19 cellular contexts compared by ENCODE assay signal in the genomic region with DNA sequence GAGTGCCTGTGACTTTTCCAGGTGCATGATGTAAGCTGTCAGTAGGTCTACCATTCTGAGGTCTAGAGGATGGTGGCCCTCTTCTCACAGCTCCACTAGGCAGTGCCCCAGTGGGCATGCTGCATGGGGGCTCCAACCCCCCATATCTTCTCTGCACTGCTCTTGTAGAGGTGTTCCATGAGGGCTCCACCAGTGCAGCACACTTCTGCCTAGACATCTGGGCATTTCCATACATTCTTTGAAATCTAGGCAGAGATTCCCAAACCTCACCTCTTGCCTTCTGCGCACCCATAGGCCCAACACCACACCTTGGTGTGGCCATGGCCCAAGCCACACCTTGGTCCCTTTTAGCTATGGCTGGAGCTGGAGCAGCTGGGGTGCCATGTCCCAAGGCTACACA.
DNase-seq lines count a peak whose midpoint lies in the region; FAIRE-seq and TF ChIP-seq lines count a peak whose summit lies in the region.
"Had no signal": no experiment of that assay in that cellular context is flagged by ENCODE, and none has a peak within 500 bp of the region (broad histone marks: within the 10 kb centered on the region; RNA-seq: fewer than 3 reads in every experiment).

No MANE protein-coding gene starts in this region.

- TF ChIP-seq CTCF in OCI-LY7 (conservative IDR thresholded peaks at IDR 0.05; ENCODE audit: low read length) (no peak), bronchial epithelial cell (IDR thresholded peaks at IDR 0.05; ENCODE audit: insufficient read depth, low read length, severe bottlenecking) (no peak), mesothelial cell of epicardium (IDR thresholded peaks at IDR 0.05; ENCODE audit: unreplicated experiment) (no peak)

- H2BK5ac ChIP-seq in neuronal stem cell (ENCODE audit: low read length): no peak overlapping the region

- H3K4ac ChIP-seq in neuronal stem cell (ENCODE audit: low read length): no peak overlapping the region

- H3K27me3 ChIP-seq in bronchial epithelial cell (ENCODE audit: control insufficient read depth, insufficient read depth, low read length) (no peaks in the 10 kb centered on the region), neuronal stem cell (ENCODE audit: control insufficient read depth in 3 of 3, insufficient read depth in 3 of 3, low read depth in 1 of 3, low read length in 3 of 3) (no peaks in the 10 kb centered on the region)
- H3K27me3 ChIP-seq in CD4-positive, alpha-beta memory T cell (ENCODE audit: insufficient read depth, low read length): no peaks in the 10 kb centered on the region
- H3K27me3 ChIP-seq: BLaER1 treated with 17β-estradiol and CSF1 and Interleukin-3, amounts not matched to agents 10 nM and 100 nM had no signal

- DNase-seq in DMS 273 (lab: John Stamatoyannopoulos, UW; ENCODE audit: unreplicated experiment): peak; percentile 11
- DNase-seq in DMS 273 treated with DMSO at 0.1 percent for 48 hours (lab: John Stamatoyannopoulos, UW): no peak
- peak; percentile 20 for DNase-seq in OCI-LY7 (ENCODE audit: low spot score)
- no peak for DNase-seq in bronchial epithelial cell (ENCODE audit: low read depth)
- DNase-seq in neuronal stem cell (ENCODE audit: low spot score): no peak
- DNase-seq in AML-193 (lab: John Stamatoyannopoulos, UW): no peak
- no peak for DNase-seq in CD4-positive, alpha-beta memory T cell
- no peak for DNase-seq in mesothelial cell of epicardium (ENCODE audit: low spot score in 2 of 2, unreplicated experiment in 2 of 2)
- DNase-seq: CD8-positive, alpha-beta memory T cell; COR-L47; DMS153; DMS79; GDM1; GOT3; H7 had no signal

- H3K4me1 Mint-ChIP-seq in CD4-positive, alpha-beta memory T cell: peaks cover 0 to 2% (median 0%) of the 10 kb centered on the region in 4 donors
- H3K4me1 Mint-ChIP-seq in mesothelial cell of epicardium: no peaks in the 10 kb centered on the region
- H3K4me1 Mint-ChIP-seq: B cell; CD8-positive, alpha-beta memory T cell had no signal

- H3K4me1 ChIP-seq in OCI-LY7 (ENCODE audit: insufficient read depth, low read length, poor library complexity, severe bottlenecking) (no peaks in the 10 kb centered on the region), neuronal stem cell (ENCODE audit: control insufficient read depth in 2 of 2, insufficient read depth in 1 of 2, low read depth in 1 of 2, low read length in 2 of 2) (peaks cover 0 to 4% of the 10 kb centered on the region in 2 donors)
- no peaks in the 10 kb centered on the region for H3K4me1 ChIP-seq in CD4-positive, alpha-beta memory T cell (ENCODE audit: insufficient read depth, low read length)
- H3K4me1 ChIP-seq: A549; BLaER1 treated with 17β-estradiol and CSF1 and Interleukin-3, amounts not matched to agents 10 nM and 100 nM had no signal

- H2BK120ac ChIP-seq in neuronal stem cell (ENCODE audit: low read depth, low read length): no peak overlapping the region

- no CpG with 5 or more reads among the region's 1 CpG for WGBS in neuronal stem cell (ENCODE audit: extremely low coverage in 2 of 2, insufficient read length in 2 of 2, insufficient replicate concordance in 1 of 2), 2 donors

- no peak overlapping the region for H2AK5ac ChIP-seq in neuronal stem cell (ENCODE audit: low read depth, low read length)

- no peak overlapping the region for H2BK12ac ChIP-seq in neuronal stem cell (ENCODE audit: low read length)

- H3K4me3 ChIP-seq in OCI-LY7 (ENCODE audit: low read depth, low read length, poor library complexity, severe bottlenecking): no peak overlapping the region
- H3K4me3 ChIP-seq in bronchial epithelial cell (ENCODE audit: low read depth, low read length): no peak overlapping the region
- H3K4me3 ChIP-seq in neuronal stem cell (ENCODE audit: low read length in 2 of 2): peak overlapping the region in 1 of 2 donors; percentile 44
- no peak overlapping the region for H3K4me3 ChIP-seq in CD4-positive, alpha-beta memory T cell (ENCODE audit: low read length in 2 of 2)
- H3K4me3 ChIP-seq: A549 had no signal

- H3K4me3 Mint-ChIP-seq in CD4-positive, alpha-beta memory T cell: no peak overlapping the region
- no peak overlapping the region for H3K4me3 Mint-ChIP-seq in mesothelial cell of epicardium
- H3K4me3 Mint-ChIP-seq: B cell; CD8-positive, alpha-beta memory T cell had no signal

- peak overlapping the region; percentile 43 for H4K8ac ChIP-seq in neuronal stem cell (ENCODE audit: low read depth, low read length)

- H3K9ac ChIP-seq in neuronal stem cell (ENCODE audit: low read depth, low read length, poor library complexity): no peak overlapping the region
- H3K9ac ChIP-seq: BLaER1 treated with 17β-estradiol and CSF1 and Interleukin-3, amounts not matched to agents 10 nM and 100 nM had no signal

- no peak overlapping the region for H4K91ac ChIP-seq in neuronal stem cell (ENCODE audit: low read depth, low read length, poor library complexity)

- FAIRE-seq in bronchial epithelial cell (lab: Jason Lieb, UNC): peak; percentile 7
- FAIRE-seq: A549 had no signal

- no peak overlapping the region for H3K14ac ChIP-seq in neuronal stem cell (ENCODE audit: low read length)

- POLR2A ChIA-PET in OCI-LY7 (lab: Charles Lee): no interaction called here
- POLR2A ChIA-PET in CD4-positive, alpha-beta memory T cell (lab: Charles Lee; ENCODE audit: partially characterized antibody): no interaction called here

- no peak overlapping the region for H2AFZ ChIP-seq in OCI-LY7 (ENCODE audit: low read length)
- no peak overlapping the region for H2AFZ ChIP-seq in neuronal stem cell (ENCODE audit: low read length)

- H3K23ac ChIP-seq in neuronal stem cell (ENCODE audit: low read depth, low read length, poor library complexity): no peak overlapping the region

- no peaks in the 10 kb centered on the region for H3K79me1 ChIP-seq in neuronal stem cell (ENCODE audit: low read depth, low read length)

- no peak overlapping the region for H3K27ac Mint-ChIP-seq in CD4-positive, alpha-beta memory T cell
- no peak overlapping the region for H3K27ac Mint-ChIP-seq in mesothelial cell of epicardium
- H3K27ac Mint-ChIP-seq: B cell had no signal

- peaks cover 59% of the 10 kb centered on the region for H3K36me3 ChIP-seq in OCI-LY7 (ENCODE audit: insufficient read depth, low read length)
- H3K36me3 ChIP-seq in bronchial epithelial cell (ENCODE audit: control insufficient read depth, insufficient read depth, low read length): peaks cover 5% of the 10 kb centered on the region
- H3K36me3 ChIP-seq in neuronal stem cell (replicated peaks in 1 of 2; ENCODE audit: control insufficient read depth in 2 of 2, insufficient read depth in 2 of 2, low read length in 2 of 2): peaks cover 9 to 59% of the 10 kb centered on the region in 2 donors
- peaks cover 11% of the 10 kb centered on the region for H3K36me3 ChIP-seq in CD4-positive, alpha-beta memory T cell (ENCODE audit: insufficient read depth, low read length)

- peaks cover 12% of the 10 kb centered on the region; the same call in 1 of the 2 replicates for H3K9me3 ChIP-seq in OCI-LY7 (ENCODE audit: low read length)
- H3K9me3 ChIP-seq in neuronal stem cell (replicated peaks in 1 of 2; ENCODE audit: control insufficient read depth in 2 of 2, insufficient read depth in 1 of 2, low read depth in 1 of 2, low read length in 2 of 2): peaks cover 6 to 31% of the 10 kb centered on the region in 2 donors
- H3K9me3 ChIP-seq in CD4-positive, alpha-beta memory T cell (ENCODE audit: control insufficient read depth in 1 of 2, low read length in 2 of 2): no peaks in the 10 kb centered on the region

- no TSS peak for BruUV-seq in OCI-LY7 (replicated peaks; lab: Mats Ljungman, UMichigan)

- H2BK15ac ChIP-seq in neuronal stem cell (ENCODE audit: low read length): no peak overlapping the region

- H3K27ac ChIP-seq in OCI-LY7 (ENCODE audit: low read depth, low read length, poor library complexity, severe bottlenecking) (no peak overlapping the region), neuronal stem cell (replicated peaks; ENCODE audit: low read length) (no peak overlapping the region)
- H3K27ac ChIP-seq in CD4-positive, alpha-beta memory T cell (ENCODE audit: low read depth, low read length): no peak overlapping the region
- H3K27ac ChIP-seq: 22Rv1; A549; BLaER1 treated with 17β-estradiol and CSF1 and Interleukin-3, amounts not matched to agents 10 nM and 100 nM had no signal

- H3K18ac ChIP-seq in neuronal stem cell (ENCODE audit: low read length): no peak overlapping the region

- H3K79me2 ChIP-seq in OCI-LY7 (ENCODE audit: insufficient read depth, low read depth, low read length): no peaks in the 10 kb centered on the region

- H3K36me3 Mint-ChIP-seq in CD4-positive, alpha-beta memory T cell: peaks cover 59 to 61% of the 10 kb centered on the region in 2 donors
- peaks cover 58% of the 10 kb centered on the region for H3K36me3 Mint-ChIP-seq in mesothelial cell of epicardium

- H3K9me3 Mint-ChIP-seq in CD4-positive, alpha-beta memory T cell: peaks cover 0 to 14% (median 7%) of the 10 kb centered on the region in 8 donors
- H3K9me3 Mint-ChIP-seq in mesothelial cell of epicardium: peaks cover 50% of the 10 kb centered on the region

- H3K9me2 ChIP-seq in OCI-LY7 (ENCODE audit: insufficient read depth, low read length): no peaks in the 10 kb centered on the region

- H3K4me2 ChIP-seq in OCI-LY7 (ENCODE audit: low read length): no peak overlapping the region
- H3K4me2 ChIP-seq in neuronal stem cell (ENCODE audit: insufficient read depth, low read length, poor library complexity, severe bottlenecking): no peak overlapping the region
- H3K4me2 ChIP-seq: A549; BLaER1 treated with 17β-estradiol and CSF1 and Interleukin-3, amounts not matched to agents 10 nM and 100 nM had no signal

- H3K27me3 Mint-ChIP-seq in CD4-positive, alpha-beta memory T cell: no peaks in the 10 kb centered on the region
- H3K27me3 Mint-ChIP-seq in mesothelial cell of epicardium (ENCODE audit: low read depth): no peaks in the 10 kb centered on the region
- H3K27me3 Mint-ChIP-seq: B cell; CD8-positive, alpha-beta memory T cell had no signal

- no peaks in the 10 kb centered on the region for H4K20me1 ChIP-seq in OCI-LY7 (ENCODE audit: insufficient read depth, low read length)

- intact Hi-C loops in OCI-LY7 (cut with micrococcal nuclease; ENCODE audit: unreplicated experiment): no loop called here
- intact Hi-C loops in CD4-positive, alpha-beta memory T cell (cut with micrococcal nuclease): no loop called here

- CTCF ChIA-PET in OCI-LY7 (lab: Charles Lee; ENCODE audit: unreplicated experiment): no interaction called here
- CTCF ChIA-PET in CD4-positive, alpha-beta memory T cell (lab: Charles Lee; ENCODE audit: partially characterized antibody): no interaction called here

Comparison
In these comparisons a context has a peak if more than half of its experiments do, and no peak if none do; other contexts are left out.
1. DNase-seq: peak in DMS 273 (single experiment) and OCI-LY7 (single experiment); none in DMS 273 treated with DMSO at 0.1 percent for 48 hours (single experiment), bronchial epithelial cell (single experiment), neuronal stem cell (single experiment), AML-193 (0 of 2), CD4-positive, alpha-beta memory T cell (0 of 5) and mesothelial cell of epicardium (0 of 2).